In the genomic region with DNA sequence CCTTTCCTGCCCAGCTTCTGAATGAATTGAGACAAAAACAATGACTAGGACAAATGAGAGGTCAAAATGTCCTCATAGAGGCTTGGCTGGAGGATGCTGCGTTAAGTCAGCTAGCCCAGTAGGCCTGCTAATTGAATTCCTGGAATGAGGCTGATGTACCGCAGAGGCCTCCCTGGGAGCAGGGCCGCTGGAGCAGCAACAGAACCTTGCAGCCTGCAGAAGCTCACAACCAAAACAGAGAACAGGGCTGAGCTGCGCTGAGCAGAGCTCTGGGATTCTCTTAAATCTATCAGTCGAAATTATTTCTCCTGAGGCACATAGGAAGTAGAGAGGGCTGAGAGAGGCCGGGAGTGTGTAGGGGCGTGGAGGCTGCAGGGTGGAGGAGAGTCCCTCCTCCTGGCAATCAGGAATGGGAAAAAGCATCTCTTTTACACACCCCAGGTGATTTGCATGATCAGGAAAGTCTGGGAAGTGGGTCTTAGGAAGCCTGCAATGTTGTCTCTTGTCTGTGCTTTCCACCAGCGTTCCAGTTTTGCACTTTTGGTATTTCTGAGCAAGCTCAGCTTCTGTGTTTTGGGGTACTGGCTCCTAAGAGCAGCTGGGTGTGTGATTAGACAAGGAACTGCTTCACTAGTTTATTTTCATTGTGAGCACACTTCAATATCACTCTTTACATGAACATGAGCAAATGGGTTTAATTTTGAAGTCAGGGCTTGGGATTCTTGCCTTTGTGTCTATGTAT, we compare ENCODE assay signal across 1 cellular context.
TF ChIP-seq lines count a peak whose summit lies in the region.

No MANE protein-coding gene starts in this region.

TF ChIP-seq in GM23338, 12 proteins besides CTCF, POLR2A, EP300 and RAD21 (continued from another document):
- TF ChIP-seq STAT1 (IDR thresholded peaks at IDR 0.05; ENCODE audit: unreplicated experiment) (no peak), EZH2 (IDR thresholded peaks at IDR 0.05; ENCODE audit: low read depth, unreplicated experiment) (no peak), POLR2AphosphoS5 (IDR thresholded peaks at IDR 0.05; ENCODE audit: low read depth) (no peak)
